ENCODE assay signal across 26 cellular contexts in the genomic region with DNA sequence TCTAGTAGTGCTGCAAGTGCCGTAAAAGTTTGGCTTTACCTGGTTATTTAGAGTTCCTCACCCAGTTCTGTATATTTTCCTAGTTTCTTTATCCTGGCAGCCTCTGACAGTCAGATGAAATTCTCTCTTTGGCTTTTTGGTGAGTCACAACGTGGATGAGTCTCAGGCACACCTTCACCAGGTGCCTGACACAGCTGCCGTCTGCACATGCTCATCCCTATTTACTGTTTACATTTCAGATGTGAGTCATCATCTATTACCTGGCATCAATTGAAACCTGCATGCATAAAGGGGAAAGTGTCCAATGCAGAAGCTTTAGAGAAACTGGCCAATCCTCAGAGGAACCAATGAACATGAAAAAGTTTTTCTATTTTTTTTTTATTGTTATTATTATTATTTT. TPM values are rescaled to one million over a fixed set of nuclear protein-coding genes. Genes with fewer than 3 reads are reported as not detected.
DNase-seq lines count a peak whose midpoint lies in the region; ATAC-seq, FAIRE-seq and TF ChIP-seq lines count a peak whose summit lies in the region.
"Had no signal": no experiment of that assay in that cellular context is flagged by ENCODE, and none has a peak within 500 bp of the region (broad histone marks: within the 10 kb centered on the region; RNA-seq: fewer than 3 reads in every experiment).

No MANE protein-coding gene starts in this region.

- no peaks in the 10 kb centered on the region for H3K36me3 ChIP-seq in PC-3 (ENCODE audit: low read depth, low read length)
- no peaks in the 10 kb centered on the region for H3K36me3 ChIP-seq in keratinocyte (ENCODE audit: control insufficient read depth in 2 of 2, extremely low read depth in 1 of 2, insufficient read depth in 2 of 2, low read length in 2 of 2)
- H3K36me3 ChIP-seq: ovary, upper lobe of right lung had no signal

- intact Hi-C loops in PC-3 (cut with micrococcal nuclease), result no loop called here

- TF ChIP-seq CTCF in PC-3 (conservative IDR thresholded peaks at IDR 0.05; ENCODE audit: low read depth, low read length) (no peak), keratinocyte (optimal IDR thresholded peaks at IDR 0.05 in 1 of 3, IDR thresholded peaks at IDR 0.05 in 1 of 3, conservative IDR thresholded peaks at IDR 0.05 in 1 of 3; ENCODE audit: extremely low read depth in 1 of 3, insufficient read depth in 2 of 3, low read length in 3 of 3) (no peak)

- H3K27me3 ChIP-seq in PC-3 (ENCODE audit: low read length), result no peaks in the 10 kb centered on the region
- no peaks in the 10 kb centered on the region for H3K27me3 ChIP-seq in keratinocyte (ENCODE audit: control insufficient read depth, extremely low read depth, insufficient read depth, low read length)
- H3K27me3 ChIP-seq: ovary, upper lobe of right lung had no signal

- H3K4me1 ChIP-seq in PC-3 (ENCODE audit: insufficient read depth, low read length), result peaks cover 9% of the 10 kb centered on the region
- H3K4me1 ChIP-seq in keratinocyte (ENCODE audit: control insufficient read depth, extremely low read depth, insufficient read depth, low read length), result peaks cover 14% of the 10 kb centered on the region

- BruUV-seq in PC-3 (replicated peaks; lab: Mats Ljungman, UMichigan), result no TSS peak

- peak; percentile 87 for FAIRE-seq in keratinocyte (lab: Jason Lieb, UNC)
- FAIRE-seq: H54 had no signal

- DNase-seq in DMS53 (lab: John Stamatoyannopoulos, UW) (peak; percentile 99), NCI-H2029 (lab: John Stamatoyannopoulos, UW) (peak; percentile 89), PC-3 (peak; percentile 92), keratinocyte (ENCODE audit: low read depth, low spot score) (peak; percentile 73)
- no peak for DNase-seq in activated CD8-positive, alpha-beta memory T cell treated with anti-CD3 and anti-CD28 coated beads for 24 hours
- DNase-seq: activated CD4-positive, alpha-beta T cell treated with anti-CD3 and anti-CD28 coated beads for 36 hours; activated CD8-positive, alpha-beta memory T cell treated with anti-CD3 and anti-CD28 coated beads, Interleukin-2, amount 50 U/mL, for 4 hours; activated effector memory CD4-positive, alpha-beta T cell treated with Interleukin-2 at 50 U/mL for 16 hours; CD4-positive, CD25-positive, alpha-beta regulatory T cell; dorsolateral prefrontal cortex; erythroblast; MV-4-11; naive thymus-derived CD4-positive, alpha-beta T cell; ovary; stimulated activated CD4-positive, alpha-beta T cell treated with anti-CD3 and anti-CD28 coated beads, Interleukin-1b, Interleukin-23, amount 100 ng/mL, for 48 hours; stimulated activated naive CD8-positive, alpha-beta T cell treated with anti-CD3 and anti-CD28 coated beads, Interleukin-15, Interleukin-2, amounts not matched to agents 100 U/mL and 50 U/mL, for 24 hours; upper lobe of right lung had no signal

- no peaks in the 10 kb centered on the region for H4K20me1 ChIP-seq in PC-3 (ENCODE audit: low read length)
- no peaks in the 10 kb centered on the region for H4K20me1 ChIP-seq in keratinocyte (ENCODE audit: control insufficient read depth, extremely low read depth, insufficient read depth, low read length)

- POLR2A ChIA-PET in PC-3 (lab: Charles Lee; ENCODE audit: unreplicated experiment), result no interaction called here

- H3K9me2 ChIP-seq in PC-3 (replicated peaks; ENCODE audit: low read length), result no peaks in the 10 kb centered on the region

- H3K79me2 ChIP-seq in PC-3 (ENCODE audit: low read length), result no peaks in the 10 kb centered on the region
- H3K79me2 ChIP-seq in keratinocyte (ENCODE audit: control insufficient read depth, insufficient read depth, low read length), result no peaks in the 10 kb centered on the region

- H2AFZ ChIP-seq in PC-3 (ENCODE audit: low read length) (no peak overlapping the region), keratinocyte (ENCODE audit: control insufficient read depth, low read length) (no peak overlapping the region)

- H3K9me3 ChIP-seq in PC-3 (ENCODE audit: low read length) (no peaks in the 10 kb centered on the region), keratinocyte (ENCODE audit: control insufficient read depth, low read depth, low read length) (no peaks in the 10 kb centered on the region)
- H3K9me3 ChIP-seq: ovary, upper lobe of right lung had no signal

- H3F3A ChIP-seq in PC-3 (ENCODE audit: low read length, unreplicated experiment), result no peaks in the 10 kb centered on the region

- H3K9me1 ChIP-seq in keratinocyte (ENCODE audit: control insufficient read depth, extremely low read depth, insufficient read depth, low read length), result no peaks in the 10 kb centered on the region

- no peak overlapping the region for H3K4me3 ChIP-seq in PC-3 (ENCODE audit: low read length)
- no peak overlapping the region for H3K4me3 ChIP-seq in keratinocyte (ENCODE audit: control insufficient read depth in 2 of 3, extremely low read depth in 1 of 3, insufficient read depth in 2 of 3, low read depth in 1 of 3, low read length in 3 of 3)
- H3K4me3 ChIP-seq: dorsolateral prefrontal cortex, lung, ovary, SK-N-MC, upper lobe of right lung had no signal

- no peak overlapping the region for H3K9ac ChIP-seq in PC-3 (ENCODE audit: low read length)
- H3K9ac ChIP-seq in keratinocyte (ENCODE audit: control insufficient read depth, extremely low read depth, insufficient read depth, low read length), result no peak overlapping the region

- CTCF ChIA-PET in PC-3 (lab: Charles Lee), result no interaction called here

- dilution Hi-C loops in keratinocyte (cut with MboI; ENCODE audit: extremely low pct_ligation_motif_present, low sequenced_read_pairs), result no loop called here

- H3K4me2 ChIP-seq in PC-3 (ENCODE audit: low read length) (peak overlapping the region; percentile 63), keratinocyte (ENCODE audit: control insufficient read depth, extremely low read depth, insufficient read depth, low read depth, low read length) (no peak overlapping the region)

- ATAC-seq in PC-3, result peak; percentile 93
- ATAC-seq in GM19035 (IDR thresholded peaks at IDR 0.05; ENCODE audit: unreplicated experiment), result no peak
- no peak for ATAC-seq in GM18861 (IDR thresholded peaks at IDR 0.05; ENCODE audit: unreplicated experiment)
- no peak for ATAC-seq in HG02852 (IDR thresholded peaks at IDR 0.05; ENCODE audit: unreplicated experiment)
- ATAC-seq: activated CD4-positive, alpha-beta T cell treated with anti-CD3 and anti-CD28 coated beads for 36 hours; naive thymus-derived CD4-positive, alpha-beta T cell; sciatic nerve; stimulated activated naive CD8-positive, alpha-beta T cell treated with anti-CD3 and anti-CD28 coated beads, Interleukin-15, Interleukin-2, amounts not matched to agents 100 U/mL and 50 U/mL, for 24 hours; upper lobe of right lung had no signal

- H3K27ac ChIP-seq in PC-3 (ENCODE audit: low read length) (no peak overlapping the region), keratinocyte (ENCODE audit: control insufficient read depth, insufficient read depth, low read length) (peak overlapping the region; percentile 56)
- H3K27ac ChIP-seq: dorsolateral prefrontal cortex, HL-60, ovary, SK-N-MC, upper lobe of right lung had no signal

RNA-seq across cellular contexts. Expression of a gene that starts 33.3 kb away (rescaled TPM):
- total RNA-seq in PC-3 (2014; rRNA removed), result 3.4 and 4.2 TPM in 2 replicates
- 21.4 to 41.8 TPM (median 30.2 TPM) in 3 replicates for polyA plus RNA-seq in keratinocyte
- polyA plus RNA-seq in keratinocyte (2011; ENCODE audit: low read depth), result 9.2 TPM
- polyA plus RNA-seq in keratinocyte (2011; cell fraction: cytosol; rRNA removed), result 14.8 and 29.6 TPM in 2 replicates
- 54.8 and 63.6 TPM in 2 replicates for polyA plus RNA-seq in keratinocyte (2011; cell fraction: nucleus; rRNA removed)
- 12.9 and 28.3 TPM in 2 replicates for polyA plus RNA-seq in keratinocyte (2012; ENCODE audit: low replicate concordance)
- polyA minus RNA-seq in keratinocyte, result 7.8 to 41.8 TPM (median 36.4 TPM) in 3 replicates
- 12.9 TPM for polyA minus RNA-seq in keratinocyte (2011; cell fraction: cytosol; rRNA and poly(A)+ RNA removed)
- polyA minus RNA-seq in keratinocyte (2011; cell fraction: nucleus; rRNA and poly(A)+ RNA removed), result 33.9 and 55.4 TPM in 2 replicates
- total RNA-seq: activated CD4-positive, alpha-beta T cell treated with anti-CD3 and anti-CD28 coated beads for 36 hours; CD4-positive, CD25-positive, alpha-beta regulatory T cell; naive thymus-derived CD4-positive, alpha-beta T cell; OCI-LY7; sciatic nerve; upper lobe of right lung had no signal
- polyA plus RNA-seq: CD4-positive, CD25-positive, alpha-beta regulatory T cell; naive thymus-derived CD4-positive, alpha-beta T cell had no signal
